In the genomic region with DNA sequence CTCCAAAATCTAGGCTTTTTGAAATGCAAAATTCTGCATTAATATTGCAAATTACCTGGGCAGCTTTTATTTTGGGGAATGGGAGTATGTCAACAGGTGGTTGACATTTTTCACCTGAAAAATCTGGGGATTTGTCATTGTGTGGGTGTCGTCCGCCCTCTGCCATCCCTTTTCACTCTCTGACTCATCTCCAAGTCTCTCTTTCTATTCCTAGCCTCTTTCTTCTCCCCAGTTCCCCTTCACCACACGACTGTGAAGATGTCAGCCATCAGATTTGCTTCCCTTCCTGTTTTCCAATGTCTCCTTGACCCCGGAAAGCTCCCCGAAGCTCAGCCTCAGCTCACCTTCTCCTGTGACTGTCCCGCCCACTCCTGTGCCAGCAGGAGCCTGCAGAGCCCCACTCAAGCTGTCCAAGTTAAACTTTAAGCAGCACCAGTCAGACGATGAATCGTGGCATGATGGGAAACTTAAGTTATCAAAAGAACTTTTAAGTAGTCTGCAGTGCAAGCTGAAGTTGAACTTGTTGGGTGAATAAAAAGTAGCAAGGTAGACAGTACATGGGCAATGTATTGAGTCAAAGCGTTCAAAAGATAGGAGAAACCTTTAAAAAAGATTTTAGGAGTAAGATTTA, we compare ENCODE assay signal across 21 cellular contexts.
DNase-seq lines count a peak whose midpoint lies in the region; FAIRE-seq and TF ChIP-seq lines count a peak whose summit lies in the region.
"Had no signal": no experiment of that assay in that cellular context is flagged by ENCODE, and none has a peak within 500 bp of the region (broad histone marks: within the 10 kb centered on the region; RNA-seq: fewer than 3 reads in every experiment).

No MANE protein-coding gene starts in this region.

- no peaks in the 10 kb centered on the region for H3K79me2 ChIP-seq in H1 (ENCODE audit: control insufficient read depth in 1 of 2, insufficient read depth in 2 of 2, low read length in 2 of 2)

- no peak overlapping the region for H2AK5ac ChIP-seq in H1 (ENCODE audit: low read depth, low read length)

- H3K4me2 ChIP-seq in H1 (ENCODE audit: insufficient read depth in 1 of 2, low read depth in 2 of 2, low read length in 2 of 2) = no peak overlapping the region
- H3K4me2 ChIP-seq: PC-9 had no signal

- no peaks in the 10 kb centered on the region for H3K23me2 ChIP-seq in H1 (ENCODE audit: low read depth, low read length)

- H4K5ac ChIP-seq in H1 (ENCODE audit: insufficient read length, low read depth, low read length) = no peak overlapping the region

- H3K4me3 ChIP-seq in HUES64 (ENCODE audit: low read length) (no peak overlapping the region), H1 (ENCODE audit: extremely low read depth in 1 of 4, insufficient read depth in 2 of 4, low read depth in 3 of 4, low read length in 4 of 4) (no peak overlapping the region)
- H3K4me3 ChIP-seq: MG63, PC-9 had no signal

- no peak for TF ChIP-seq RAD21 in H1 (IDR thresholded peaks at IDR 0.05 in 1 of 2, conservative IDR thresholded peaks at IDR 0.05 in 1 of 2; ENCODE audit: low read depth in 2 of 2, low read length in 2 of 2)

- peak overlapping the region; percentile 11 for H3K4me3 Mint-ChIP-seq in T-helper 2 cell treated with Interferon-gamma antibody and Interleukin-4, amounts not matched to agents 5 μg/mL and 100 μg/mL, for 36 hours
- H3K4me3 Mint-ChIP-seq: CD4-positive, alpha-beta T cell had no signal

- H2BK120ac ChIP-seq in H1 (replicated peaks; ENCODE audit: low read depth, low read length) = no peak overlapping the region

- in situ Hi-C loops in ACHN (cut with HindIII; ENCODE audit: low pct_ligation_motif_present, low pct_unique_long_range_greater_than_20kb, low sequenced_read_pairs) = no loop called here

- TF ChIP-seq POLR2A in H1 (IDR thresholded peaks at IDR 0.05; ENCODE audit: control extremely low read depth in 1 of 2, low read depth in 2 of 2, low read length in 2 of 2) = no peak

- no peaks in the 10 kb centered on the region for H3K36me3 Mint-ChIP-seq in T-helper 2 cell treated with Interferon-gamma antibody and Interleukin-4, amounts not matched to agents 5 μg/mL and 100 μg/mL, for 36 hours (ENCODE audit: low read depth)

- no peaks in the 10 kb centered on the region for H3K36me3 ChIP-seq in HUES64 (ENCODE audit: insufficient read depth, low read length)
- no peaks in the 10 kb centered on the region for H3K36me3 ChIP-seq in H1 (ENCODE audit: control insufficient read depth in 2 of 4, insufficient read depth in 4 of 4, low read length in 3 of 4)
- H3K36me3 ChIP-seq: BE2C, MG63 had no signal

- no peak overlapping the region for H4K91ac ChIP-seq in H1 (replicated peaks; ENCODE audit: insufficient read length, low read length)

- H3K27ac Mint-ChIP-seq in T-helper 2 cell treated with Interferon-gamma antibody and Interleukin-4, amounts not matched to agents 5 μg/mL and 100 μg/mL, for 36 hours = peak overlapping the region; percentile 8
- H3K27ac Mint-ChIP-seq: CD4-positive, alpha-beta T cell had no signal

- H3K9me3 ChIP-seq in HUES64 (ENCODE audit: insufficient read depth, low read depth, low read length) (no peaks in the 10 kb centered on the region), H1 (ENCODE audit: insufficient read depth in 2 of 2, low read depth in 1 of 2, low read length in 1 of 2) (no peaks in the 10 kb centered on the region)
- H3K9me3 ChIP-seq: BE2C, MG63 had no signal

- H3K18ac ChIP-seq in H1 (ENCODE audit: extremely low read depth, low read length) = no peak overlapping the region

- WGBS in HUES64 = 59% methylated on average over 9 of the region's 9 CpGs
- WGBS in H1 (ENCODE audit: extremely low coverage in 1 of 2, insufficient coverage in 1 of 2, insufficient read length in 1 of 2, insufficient replicate concordance in 2 of 2, low coverage in 1 of 2, low lambda C conversion rate in 2 of 2, missing lambda C conversion rate in 1 of 2), 2 experiments = 52% methylated on average over 9 of the region's 9 CpGs; no CpG with 5 or more reads in 1 of the 2 experiments

- no peak overlapping the region for H2BK15ac ChIP-seq in H1 (ENCODE audit: low read length)

- H4K20me1 ChIP-seq in H1 (replicated peaks in 1 of 2; ENCODE audit: control insufficient read depth in 1 of 2, insufficient read depth in 2 of 2, low read length in 2 of 2) = no peaks in the 10 kb centered on the region

- POLR2A ChIA-PET in H1 (lab: Charles Lee; ENCODE audit: partially characterized antibody) = no interaction called here

- no peak for TF ChIP-seq CTCF in H1 (IDR thresholded peaks at IDR 0.05; ENCODE audit: control extremely low read depth in 1 of 3, insufficient read depth in 1 of 3, low read depth in 1 of 3, low read length in 3 of 3)

- no peak overlapping the region for H2BK20ac ChIP-seq in H1 (ENCODE audit: low read length)

- no peak overlapping the region for H2AFZ ChIP-seq in H1 (ENCODE audit: low read length)
- H2AFZ ChIP-seq: PC-9 had no signal

- H3K4ac ChIP-seq in H1 (replicated peaks; ENCODE audit: insufficient read length, low read depth, low read length) = no peak overlapping the region

- TF ChIP-seq EP300 in H1 (IDR thresholded peaks at IDR 0.05; ENCODE audit: borderline replicate concordance in 1 of 2, low read depth in 2 of 2, low read length in 2 of 2) = no peak

- H3K23ac ChIP-seq in H1 (ENCODE audit: insufficient read length) = no peak overlapping the region

- H3K9ac ChIP-seq in HUES64 (ENCODE audit: low read depth, low read length) (no peak overlapping the region), H1 (replicated peaks in 1 of 4; ENCODE audit: extremely low read depth in 1 of 4, low read depth in 3 of 4, low read length in 3 of 4) (no peak overlapping the region)

- no peaks in the 10 kb centered on the region for H3K27me3 Mint-ChIP-seq in T-helper 2 cell treated with Interferon-gamma antibody and Interleukin-4, amounts not matched to agents 5 μg/mL and 100 μg/mL, for 36 hours (ENCODE audit: low read depth)
- H3K27me3 Mint-ChIP-seq: CD4-positive, alpha-beta T cell had no signal

- H3K79me1 ChIP-seq in H1 (ENCODE audit: low read depth, low read length) = no peaks in the 10 kb centered on the region

- H2BK5ac ChIP-seq in H1 (ENCODE audit: low read depth, low read length) = no peak overlapping the region

- no peak overlapping the region for H3K56ac ChIP-seq in H1 (replicated peaks; ENCODE audit: insufficient read length, low read depth, low read length)

- H2BK12ac ChIP-seq in H1 (ENCODE audit: low read depth, low read length) = no peak overlapping the region

- H3K27me3 ChIP-seq in HUES64 (ENCODE audit: insufficient read depth, low read length) (no peaks in the 10 kb centered on the region; the same call in 1 of the 2 replicates), H1 (replicated peaks in 1 of 4; ENCODE audit: control insufficient read depth in 3 of 4, extremely low read depth in 1 of 4, insufficient read depth in 3 of 4, low read length in 3 of 4) (no peaks in the 10 kb centered on the region)
- H3K27me3 ChIP-seq: BE2C, MG63 had no signal

- no peak overlapping the region; the same call in 1 of the 2 replicates for H4K8ac ChIP-seq in H1 (ENCODE audit: extremely low read depth, insufficient read depth, low read length)

- DNase-seq in T-helper 2 cell treated with Interferon-gamma antibody and Interleukin-4, amounts not matched to agents 5 μg/mL and 100 μg/mL, for 36 hours (ENCODE audit: low spot score) = peak; percentile 17
- DNase-seq in T-helper 2 cell (no peak), ACHN (peak; percentile 1), H1 (ENCODE audit: low read depth in 1 of 2, low spot score in 2 of 2) (no peak), kidney tubule cell (ENCODE audit: low spot score) (no peak), foreskin melanocyte (no peak), SKM-1 (lab: John Stamatoyannopoulos, UW; ENCODE audit: unreplicated experiment) (no peak)
- DNase-seq: BE2C; Calu3; CD4-positive, alpha-beta T cell; DMS53; IMR-90; Karpas-422; MG63; NCI-H1092; NCI-H2081 treated with DMSO at 0.1 percent for 48 hours; NCI-H510A; NCI-H774; PC-9 had no signal

- no peaks in the 10 kb centered on the region for H3K9me3 Mint-ChIP-seq in T-helper 2 cell treated with Interferon-gamma antibody and Interleukin-4, amounts not matched to agents 5 μg/mL and 100 μg/mL, for 36 hours
- H3K9me3 Mint-ChIP-seq: CD4-positive, alpha-beta T cell had no signal

- peak overlapping the region; percentile 34; the same call in 1 of the 2 replicates for H3K27ac ChIP-seq in HUES64 (ENCODE audit: low read depth, low read length)
- no peak overlapping the region for H3K27ac ChIP-seq in H1 (ENCODE audit: low read depth, low read length)
- H3K27ac ChIP-seq: 22Rv1, PC-9 had no signal

- FAIRE-seq in H1 (lab: Jason Lieb, UNC) = no peak

- H3K4me1 Mint-ChIP-seq in T-helper 2 cell treated with Interferon-gamma antibody and Interleukin-4, amounts not matched to agents 5 μg/mL and 100 μg/mL, for 36 hours (ENCODE audit: low read depth) = peaks cover 23% of the 10 kb centered on the region

- no peak overlapping the region for H3K14ac ChIP-seq in H1 (ENCODE audit: insufficient read length)

- CTCF ChIA-PET in H1 (lab: Charles Lee; ENCODE audit: partially characterized antibody) = interaction anchor here (1.5 to 1.7 kb wide), 2 partner anchors 9 to 87 kb away, joined by 4 to 5 read pairs; no protein-coding TSS in a partner anchor

- peaks cover 32% of the 10 kb centered on the region for H3K4me1 ChIP-seq in HUES64 (ENCODE audit: insufficient read depth, low read length)
- H3K4me1 ChIP-seq in H1 (replicated peaks in 1 of 4; ENCODE audit: control insufficient read depth in 3 of 4, insufficient read depth in 4 of 4, low read length in 3 of 4) = peaks cover 0 to 18% (median 11%) of the 10 kb centered on the region in 4 experiments; a peak in 4 of 7 replicates
- H3K4me1 ChIP-seq: BE2C had no signal

TF ChIP-seq in H1, 55 proteins besides CTCF, POLR2A, EP300 and RAD21:
- TF ChIP-seq JUND (IDR thresholded peaks at IDR 0.05; ENCODE audit: low read length) (peak; percentile 40; the same call in 1 of the 2 replicates), TAF1 (IDR thresholded peaks at IDR 0.05; ENCODE audit: low read depth, low read length) (no peak)

Comparison
In these comparisons a context has a peak if more than half of its experiments do, and no peak if none do; other contexts are left out.
1. DNase-seq: peak in T-helper 2 cell treated with Interferon-gamma antibody and Interleukin-4, amounts not matched to agents 5 μg/mL and 100 μg/mL, for 36 hours (single experiment) and ACHN (single experiment); none in T-helper 2 cell (0 of 5), H1 (0 of 2), kidney tubule cell (single experiment), foreskin melanocyte (single experiment) and SKM-1 (single experiment).